In genomic region chr2:15650616-15651366, GRCh38 we compare ENCODE assay signal across 32 cellular contexts.
"Had no signal": no experiment of that assay in that cellular context is flagged by ENCODE, and none has a peak within 500 bp of the region (broad histone marks: within the 10 kb centered on the region; RNA-seq: fewer than 3 reads in every experiment).

No MANE protein-coding gene starts in this region.

- H3K9me3 Mint-ChIP-seq: endodermal cell; immature natural killer cell; mesothelial cell of epicardium; natural killer cell treated with Interleukin-12 subunit alpha and Interleukin-12 subunit beta and Interleukin-15 and Interleukin-18, amount 100 ng/mL, for 72 hours; stimulated activated memory B cell treated with anti-CD40 and anti-IgM and Interleukin-4, amounts not matched to agents 10 μg/mL and 1 μg/mL and 100 μg/mL, for 72 hours had no signal

- H3K36me3 Mint-ChIP-seq: immature natural killer cell; memory B cell; mesothelial cell of epicardium; naive B cell; natural killer cell treated with Interleukin-12 subunit alpha and Interleukin-12 subunit beta and Interleukin-15 and Interleukin-18, amount 100 ng/mL, for 72 hours; neural progenitor cell; stimulated activated memory B cell treated with anti-CD40 and anti-IgM and Interleukin-4, amounts not matched to agents 10 μg/mL and 1 μg/mL and 100 μg/mL, for 72 hours had no signal

- H3K27me3 Mint-ChIP-seq: stimulated activated memory B cell treated with anti-CD40 and anti-IgM and Interleukin-4, amounts not matched to agents 10 μg/mL and 1 μg/mL and 100 μg/mL, for 72 hours had no signal

- H3K27ac ChIP-seq: dorsolateral prefrontal cortex, esophagus squamous epithelium, heart right ventricle, neural progenitor cell, prostate gland, skin epidermis, spleen, thoracic aorta, tibial nerve, upper lobe of left lung had no signal

- H3K4me3 ChIP-seq: dorsolateral prefrontal cortex, esophagus squamous epithelium, heart right ventricle, lung, mucosa of descending colon, neural progenitor cell, prostate gland, skin epidermis, spleen, thoracic aorta, tibial nerve, upper lobe of left lung had no signal

- H3K4me3 Mint-ChIP-seq: endodermal cell; immature natural killer cell; memory B cell; mesothelial cell of epicardium; natural killer cell treated with Interleukin-12 subunit alpha and Interleukin-12 subunit beta and Interleukin-15 and Interleukin-18, amount 100 ng/mL, for 72 hours; neural progenitor cell; stimulated activated memory B cell treated with anti-CD40 and anti-IgM and Interleukin-4, amounts not matched to agents 10 μg/mL and 1 μg/mL and 100 μg/mL, for 72 hours had no signal

- H3K4me1 Mint-ChIP-seq: immature natural killer cell; naive B cell; stimulated activated memory B cell treated with anti-CD40 and anti-IgM and Interleukin-4, amounts not matched to agents 10 μg/mL and 1 μg/mL and 100 μg/mL, for 72 hours had no signal

- H3K36me3 ChIP-seq: esophagus squamous epithelium, heart right ventricle, neural progenitor cell, prostate gland, spleen, thoracic aorta, tibial nerve, upper lobe of left lung had no signal

- H3K4me1 ChIP-seq: esophagus squamous epithelium, neural progenitor cell, prostate gland, tibial nerve, upper lobe of left lung had no signal

- H3K27me3 ChIP-seq: dorsolateral prefrontal cortex, esophagus squamous epithelium, heart right ventricle, neural progenitor cell, spleen, tibial nerve, upper lobe of left lung had no signal

- H3K27ac Mint-ChIP-seq: endodermal cell; immature natural killer cell; memory B cell; mesothelial cell of epicardium; naive B cell; natural killer cell treated with Interleukin-12 subunit alpha and Interleukin-12 subunit beta and Interleukin-15 and Interleukin-18, amount 100 ng/mL, for 72 hours; stimulated activated memory B cell treated with anti-CD40 and anti-IgM and Interleukin-4, amounts not matched to agents 10 μg/mL and 1 μg/mL and 100 μg/mL, for 72 hours had no signal

- DNase-seq: cerebellar nuclear complex; dorsolateral prefrontal cortex; effector CD8-positive, alpha-beta T cell; endodermal cell; esophagus squamous epithelium; foreskin melanocyte; glutamatergic neuron; heart right ventricle; hippocampal formation; immature natural killer cell; islet precursor cell; kidney glomerular epithelial cell; left colon; left ventricle myocardium superior; mucosa of descending colon; naive B cell; right cardiac atrium; spleen; stimulated activated CD4-positive, alpha-beta T cell treated with anti-CD3 and anti-CD28 coated beads, Interleukin-4, amount 100 ng/mL, for 4 hours; stimulated activated naive CD8-positive, alpha-beta T cell treated with anti-CD3 and anti-CD28 coated beads, Interleukin-15, Interleukin-2, amounts not matched to agents 100 U/mL and 50 U/mL, for 24 hours; substantia nigra; upper lobe of left lung had no signal

- H3K9me3 ChIP-seq: esophagus squamous epithelium, heart right ventricle, mucosa of descending colon, prostate gland, spleen, thoracic aorta, tibial nerve, upper lobe of left lung had no signal

- H3K9ac ChIP-seq: neural progenitor cell had no signal

- H3K4me2 ChIP-seq: neural progenitor cell had no signal
